1 cellular context compared by ENCODE assay signal in the genomic region with DNA sequence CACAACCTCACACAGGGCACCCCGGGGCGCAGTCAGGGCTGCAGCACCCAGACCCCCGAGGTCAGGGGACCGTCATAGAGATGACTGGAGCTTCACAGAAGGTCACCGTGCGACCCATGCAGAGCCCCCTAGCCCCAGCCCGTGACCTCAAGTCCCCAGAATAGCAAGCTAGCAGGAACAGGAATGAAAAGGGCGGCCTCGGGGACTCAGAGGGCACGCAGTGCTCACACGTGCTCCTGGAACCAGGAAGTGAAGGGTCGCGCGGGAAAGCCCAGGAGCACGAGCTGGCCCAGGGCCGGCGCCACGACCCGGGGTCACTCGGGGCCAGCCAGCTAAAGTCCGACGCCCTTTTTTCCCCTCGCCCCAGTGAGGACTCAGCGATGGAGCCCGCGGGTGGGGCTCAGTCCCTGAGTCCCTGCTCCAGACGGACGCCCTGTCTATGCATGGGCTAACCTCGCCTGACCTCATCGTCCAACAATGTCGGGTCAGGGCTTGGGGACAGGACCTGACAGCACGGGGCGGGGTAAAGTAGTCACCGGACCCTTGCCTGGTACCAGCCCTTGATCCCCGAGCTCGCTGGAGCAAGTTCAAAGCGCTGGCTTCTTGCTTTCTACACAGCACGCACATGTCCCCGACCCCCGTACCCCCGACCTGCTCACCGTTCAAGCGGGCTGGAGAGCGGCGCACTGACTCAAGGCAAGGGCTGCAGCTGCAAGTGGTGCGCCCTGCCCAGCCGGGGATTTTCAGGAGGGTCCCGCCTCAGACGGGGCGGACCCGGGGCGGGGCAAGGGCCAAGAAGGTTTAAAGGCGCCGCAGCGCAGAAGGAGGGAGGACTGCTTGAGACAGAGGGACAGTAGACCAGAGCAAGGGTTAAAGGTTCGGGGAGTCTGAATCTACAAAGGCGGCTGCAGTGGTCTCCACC.
TF ChIP-seq lines count a peak whose summit lies in the region.

A gene (minus strand): TSS at position 717 of the 922 bp plus-strand sequence. CDS start 4,998 bp downstream, outside the sequence.

TF ChIP-seq in WTC11, 78 proteins besides CTCF, POLR2A, EP300 and RAD21 (continued from another document and continues in another):
- no peak for TF ChIP-seq MXD4 (CRISPR knock-in tag; IDR thresholded peaks at IDR 0.05; ENCODE audit: borderline replicate concordance)
- TF ChIP-seq, protein P1, sequence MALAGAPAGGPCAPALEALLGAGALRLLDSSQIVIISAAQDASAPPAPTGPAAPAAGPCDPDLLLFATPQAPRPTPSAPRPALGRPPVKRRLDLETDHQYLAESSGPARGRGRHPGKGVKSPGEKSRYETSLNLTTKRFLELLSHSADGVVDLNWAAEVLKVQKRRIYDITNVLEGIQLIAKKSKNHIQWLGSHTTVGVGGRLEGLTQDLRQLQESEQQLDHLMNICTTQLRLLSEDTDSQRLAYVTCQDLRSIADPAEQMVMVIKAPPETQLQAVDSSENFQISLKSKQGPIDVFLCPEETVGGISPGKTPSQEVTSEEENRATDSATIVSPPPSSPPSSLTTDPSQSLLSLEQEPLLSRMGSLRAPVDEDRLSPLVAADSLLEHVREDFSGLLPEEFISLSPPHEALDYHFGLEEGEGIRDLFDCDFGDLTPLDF (CRISPR knock-in tag; IDR thresholded peaks at IDR 0.05), result peak; percentile 92
- TF ChIP-seq, protein P2, sequence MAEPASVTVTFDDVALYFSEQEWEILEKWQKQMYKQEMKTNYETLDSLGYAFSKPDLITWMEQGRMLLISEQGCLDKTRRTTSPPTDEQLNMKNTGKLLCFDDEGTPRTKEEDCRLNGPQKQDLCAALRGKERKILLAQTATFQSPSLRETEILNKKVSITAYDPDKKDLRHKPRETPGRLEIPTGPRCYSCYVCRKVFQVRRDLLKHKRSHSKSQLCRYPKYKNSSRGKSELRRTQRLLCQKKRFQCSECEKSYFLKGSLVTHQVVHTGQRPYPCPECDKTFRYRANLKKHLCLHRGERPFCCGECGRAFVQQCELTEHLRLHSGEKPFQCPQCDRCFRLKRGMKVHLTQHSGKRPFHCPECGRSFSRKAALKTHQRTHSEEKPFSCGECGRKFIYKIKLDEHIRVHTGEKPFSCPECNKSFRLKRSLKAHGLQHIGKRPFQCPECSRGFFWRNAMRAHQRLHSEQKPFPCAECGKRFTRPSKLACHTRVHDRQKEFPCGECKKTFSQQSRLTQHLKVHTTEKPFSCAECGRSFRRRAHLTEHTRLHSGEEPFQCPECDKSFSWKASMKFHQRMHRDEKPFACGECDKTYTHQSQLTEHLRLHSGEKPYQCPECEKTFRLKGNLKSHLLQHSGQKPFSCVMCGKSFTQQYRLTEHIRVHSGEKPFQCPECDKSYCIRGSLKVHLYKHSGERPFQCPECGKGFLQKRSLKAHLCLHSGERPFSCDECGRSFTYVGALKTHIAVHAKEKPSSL (CRISPR knock-in tag; conservative IDR thresholded peaks at IDR 0.05), result no peak
- TF ChIP-seq, protein P3, sequence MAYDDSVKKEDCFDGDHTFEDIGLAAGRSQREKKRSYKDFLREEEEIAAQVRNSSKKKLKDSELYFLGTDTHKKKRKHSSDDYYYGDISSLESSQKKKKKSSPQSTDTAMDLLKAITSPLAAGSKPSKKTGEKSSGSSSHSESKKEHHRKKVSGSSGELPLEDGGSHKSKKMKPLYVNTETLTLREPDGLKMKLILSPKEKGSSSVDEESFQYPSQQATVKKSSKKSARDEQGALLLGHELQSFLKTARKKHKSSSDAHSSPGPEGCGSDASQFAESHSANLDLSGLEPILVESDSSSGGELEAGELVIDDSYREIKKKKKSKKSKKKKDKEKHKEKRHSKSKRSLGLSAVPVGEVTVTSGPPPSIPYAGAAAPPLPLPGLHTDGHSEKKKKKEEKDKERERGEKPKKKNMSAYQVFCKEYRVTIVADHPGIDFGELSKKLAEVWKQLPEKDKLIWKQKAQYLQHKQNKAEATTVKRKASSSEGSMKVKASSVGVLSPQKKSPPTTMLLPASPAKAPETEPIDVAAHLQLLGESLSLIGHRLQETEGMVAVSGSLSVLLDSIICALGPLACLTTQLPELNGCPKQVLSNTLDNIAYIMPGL (CRISPR knock-in tag; IDR thresholded peaks at IDR 0.05), result 0 out of 2 replicates have a peak, but pooled peaks have one; percentile 41
- TF ChIP-seq, protein P4, sequence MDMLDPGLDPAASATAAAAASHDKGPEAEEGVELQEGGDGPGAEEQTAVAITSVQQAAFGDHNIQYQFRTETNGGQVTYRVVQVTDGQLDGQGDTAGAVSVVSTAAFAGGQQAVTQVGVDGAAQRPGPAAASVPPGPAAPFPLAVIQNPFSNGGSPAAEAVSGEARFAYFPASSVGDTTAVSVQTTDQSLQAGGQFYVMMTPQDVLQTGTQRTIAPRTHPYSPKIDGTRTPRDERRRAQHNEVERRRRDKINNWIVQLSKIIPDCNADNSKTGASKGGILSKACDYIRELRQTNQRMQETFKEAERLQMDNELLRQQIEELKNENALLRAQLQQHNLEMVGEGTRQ (CRISPR knock-in tag; IDR thresholded peaks at IDR 0.05), result peak; percentile 41; the same call in 1 of the 2 replicates
- no peak; the same call in 1 of the 2 replicates for TF ChIP-seq ESRRA (CRISPR knock-in tag; IDR thresholded peaks at IDR 0.05; ENCODE audit: borderline replicate concordance)
- TF ChIP-seq TCF7 (CRISPR knock-in tag; IDR thresholded peaks at IDR 0.05; ENCODE audit: low read depth), result no peak
- TF ChIP-seq HMGA2 (CRISPR knock-in tag; IDR thresholded peaks at IDR 0.05), result no peak
- peak; percentile 63 for TF ChIP-seq NR2C2 (CRISPR knock-in tag; IDR thresholded peaks at IDR 0.05)
- no peak for TF ChIP-seq GRHL2 (CRISPR knock-in tag; IDR thresholded peaks at IDR 0.05; ENCODE audit: insufficient replicate concordance, severe bottlenecking)
- TF ChIP-seq RELA (CRISPR knock-in tag; IDR thresholded peaks at IDR 0.05; ENCODE audit: borderline replicate concordance), result no peak; the same call in 1 of the 2 replicates
- TF ChIP-seq KAT7 (CRISPR knock-in tag; IDR thresholded peaks at IDR 0.05; ENCODE audit: borderline replicate concordance), result no peak
- TF ChIP-seq ZNF138 (CRISPR knock-in tag; conservative IDR thresholded peaks at IDR 0.05), result no peak
- TF ChIP-seq, protein P5, sequence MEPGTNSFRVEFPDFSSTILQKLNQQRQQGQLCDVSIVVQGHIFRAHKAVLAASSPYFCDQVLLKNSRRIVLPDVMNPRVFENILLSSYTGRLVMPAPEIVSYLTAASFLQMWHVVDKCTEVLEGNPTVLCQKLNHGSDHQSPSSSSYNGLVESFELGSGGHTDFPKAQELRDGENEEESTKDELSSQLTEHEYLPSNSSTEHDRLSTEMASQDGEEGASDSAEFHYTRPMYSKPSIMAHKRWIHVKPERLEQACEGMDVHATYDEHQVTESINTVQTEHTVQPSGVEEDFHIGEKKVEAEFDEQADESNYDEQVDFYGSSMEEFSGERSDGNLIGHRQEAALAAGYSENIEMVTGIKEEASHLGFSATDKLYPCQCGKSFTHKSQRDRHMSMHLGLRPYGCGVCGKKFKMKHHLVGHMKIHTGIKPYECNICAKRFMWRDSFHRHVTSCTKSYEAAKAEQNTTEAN (CRISPR knock-in tag; IDR thresholded peaks at IDR 0.05), result peak; percentile 29; the same call in 1 of the 2 replicates
- TF ChIP-seq NR1H2 (CRISPR knock-in tag; IDR thresholded peaks at IDR 0.05), result no peak
- no peak for TF ChIP-seq NFYB (CRISPR knock-in tag; conservative IDR thresholded peaks at IDR 0.05; ENCODE audit: low read depth)
- TF ChIP-seq, protein P6, sequence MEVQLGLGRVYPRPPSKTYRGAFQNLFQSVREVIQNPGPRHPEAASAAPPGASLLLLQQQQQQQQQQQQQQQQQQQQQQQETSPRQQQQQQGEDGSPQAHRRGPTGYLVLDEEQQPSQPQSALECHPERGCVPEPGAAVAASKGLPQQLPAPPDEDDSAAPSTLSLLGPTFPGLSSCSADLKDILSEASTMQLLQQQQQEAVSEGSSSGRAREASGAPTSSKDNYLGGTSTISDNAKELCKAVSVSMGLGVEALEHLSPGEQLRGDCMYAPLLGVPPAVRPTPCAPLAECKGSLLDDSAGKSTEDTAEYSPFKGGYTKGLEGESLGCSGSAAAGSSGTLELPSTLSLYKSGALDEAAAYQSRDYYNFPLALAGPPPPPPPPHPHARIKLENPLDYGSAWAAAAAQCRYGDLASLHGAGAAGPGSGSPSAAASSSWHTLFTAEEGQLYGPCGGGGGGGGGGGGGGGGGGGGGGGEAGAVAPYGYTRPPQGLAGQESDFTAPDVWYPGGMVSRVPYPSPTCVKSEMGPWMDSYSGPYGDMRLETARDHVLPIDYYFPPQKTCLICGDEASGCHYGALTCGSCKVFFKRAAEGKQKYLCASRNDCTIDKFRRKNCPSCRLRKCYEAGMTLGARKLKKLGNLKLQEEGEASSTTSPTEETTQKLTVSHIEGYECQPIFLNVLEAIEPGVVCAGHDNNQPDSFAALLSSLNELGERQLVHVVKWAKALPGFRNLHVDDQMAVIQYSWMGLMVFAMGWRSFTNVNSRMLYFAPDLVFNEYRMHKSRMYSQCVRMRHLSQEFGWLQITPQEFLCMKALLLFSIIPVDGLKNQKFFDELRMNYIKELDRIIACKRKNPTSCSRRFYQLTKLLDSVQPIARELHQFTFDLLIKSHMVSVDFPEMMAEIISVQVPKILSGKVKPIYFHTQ (CRISPR knock-in tag; IDR thresholded peaks at IDR 0.05), result no peak
- TF ChIP-seq, protein P7, sequence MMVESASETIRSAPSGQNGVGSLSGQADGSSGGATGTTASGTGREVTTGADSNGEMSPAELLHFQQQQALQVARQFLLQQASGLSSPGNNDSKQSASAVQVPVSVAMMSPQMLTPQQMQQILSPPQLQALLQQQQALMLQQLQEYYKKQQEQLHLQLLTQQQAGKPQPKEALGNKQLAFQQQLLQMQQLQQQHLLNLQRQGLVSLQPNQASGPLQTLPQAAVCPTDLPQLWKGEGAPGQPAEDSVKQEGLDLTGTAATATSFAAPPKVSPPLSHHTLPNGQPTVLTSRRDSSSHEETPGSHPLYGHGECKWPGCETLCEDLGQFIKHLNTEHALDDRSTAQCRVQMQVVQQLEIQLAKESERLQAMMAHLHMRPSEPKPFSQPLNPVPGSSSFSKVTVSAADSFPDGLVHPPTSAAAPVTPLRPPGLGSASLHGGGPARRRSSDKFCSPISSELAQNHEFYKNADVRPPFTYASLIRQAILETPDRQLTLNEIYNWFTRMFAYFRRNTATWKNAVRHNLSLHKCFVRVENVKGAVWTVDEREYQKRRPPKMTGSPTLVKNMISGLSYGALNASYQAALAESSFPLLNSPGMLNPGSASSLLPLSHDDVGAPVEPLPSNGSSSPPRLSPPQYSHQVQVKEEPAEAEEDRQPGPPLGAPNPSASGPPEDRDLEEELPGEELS (CRISPR knock-in tag; IDR thresholded peaks at IDR 0.05), result peak; percentile 53; the same call in 1 of the 2 replicates
- TF ChIP-seq, protein P8, sequence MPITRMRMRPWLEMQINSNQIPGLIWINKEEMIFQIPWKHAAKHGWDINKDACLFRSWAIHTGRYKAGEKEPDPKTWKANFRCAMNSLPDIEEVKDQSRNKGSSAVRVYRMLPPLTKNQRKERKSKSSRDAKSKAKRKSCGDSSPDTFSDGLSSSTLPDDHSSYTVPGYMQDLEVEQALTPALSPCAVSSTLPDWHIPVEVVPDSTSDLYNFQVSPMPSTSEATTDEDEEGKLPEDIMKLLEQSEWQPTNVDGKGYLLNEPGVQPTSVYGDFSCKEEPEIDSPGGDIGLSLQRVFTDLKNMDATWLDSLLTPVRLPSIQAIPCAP (CRISPR knock-in tag; IDR thresholded peaks at IDR 0.05), result peak; percentile 12; the same call in 1 of the 2 replicates
- no peak for TF ChIP-seq CBFB (CRISPR knock-in tag; IDR thresholded peaks at IDR 0.05; ENCODE audit: low read depth)
- TF ChIP-seq OVOL2 (CRISPR knock-in tag; IDR thresholded peaks at IDR 0.05; ENCODE audit: borderline replicate concordance), result no peak
- peak; percentile 68; the same call in 1 of the 2 replicates for TF ChIP-seq TEAD4 (CRISPR knock-in tag; IDR thresholded peaks at IDR 0.05)
- no peak for TF ChIP-seq EMX1 (CRISPR knock-in tag; IDR thresholded peaks at IDR 0.05)
- no peak for TF ChIP-seq ZNF263 (CRISPR knock-in tag; IDR thresholded peaks at IDR 0.05; ENCODE audit: low read depth)
- TF ChIP-seq, protein P9, sequence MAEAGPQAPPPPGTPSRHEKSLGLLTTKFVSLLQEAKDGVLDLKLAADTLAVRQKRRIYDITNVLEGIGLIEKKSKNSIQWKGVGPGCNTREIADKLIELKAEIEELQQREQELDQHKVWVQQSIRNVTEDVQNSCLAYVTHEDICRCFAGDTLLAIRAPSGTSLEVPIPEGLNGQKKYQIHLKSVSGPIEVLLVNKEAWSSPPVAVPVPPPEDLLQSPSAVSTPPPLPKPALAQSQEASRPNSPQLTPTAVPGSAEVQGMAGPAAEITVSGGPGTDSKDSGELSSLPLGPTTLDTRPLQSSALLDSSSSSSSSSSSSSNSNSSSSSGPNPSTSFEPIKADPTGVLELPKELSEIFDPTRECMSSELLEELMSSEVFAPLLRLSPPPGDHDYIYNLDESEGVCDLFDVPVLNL (CRISPR knock-in tag; IDR thresholded peaks at IDR 0.05; ENCODE audit: borderline replicate concordance, low read depth), result no peak
- TF ChIP-seq ZNF423 (CRISPR knock-in tag; IDR thresholded peaks at IDR 0.05), result no peak
- peak; percentile 85; the same call in 1 of the 2 replicates for TF ChIP-seq SMAD4 (CRISPR knock-in tag; IDR thresholded peaks at IDR 0.05)
- TF ChIP-seq, protein P10, sequence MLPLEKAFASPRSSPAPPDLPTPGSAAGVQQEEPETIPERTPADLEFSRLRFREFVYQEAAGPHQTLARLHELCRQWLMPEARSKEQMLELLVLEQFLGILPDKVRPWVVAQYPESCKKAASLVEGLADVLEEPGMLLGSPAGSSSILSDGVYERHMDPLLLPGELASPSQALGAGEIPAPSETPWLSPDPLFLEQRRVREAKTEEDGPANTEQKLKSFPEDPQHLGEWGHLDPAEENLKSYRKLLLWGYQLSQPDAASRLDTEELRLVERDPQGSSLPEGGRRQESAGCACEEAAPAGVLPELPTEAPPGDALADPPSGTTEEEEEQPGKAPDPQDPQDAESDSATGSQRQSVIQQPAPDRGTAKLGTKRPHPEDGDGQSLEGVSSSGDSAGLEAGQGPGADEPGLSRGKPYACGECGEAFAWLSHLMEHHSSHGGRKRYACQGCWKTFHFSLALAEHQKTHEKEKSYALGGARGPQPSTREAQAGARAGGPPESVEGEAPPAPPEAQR (CRISPR knock-in tag; IDR thresholded peaks at IDR 0.05), result no peak
- TF ChIP-seq, protein P11, sequence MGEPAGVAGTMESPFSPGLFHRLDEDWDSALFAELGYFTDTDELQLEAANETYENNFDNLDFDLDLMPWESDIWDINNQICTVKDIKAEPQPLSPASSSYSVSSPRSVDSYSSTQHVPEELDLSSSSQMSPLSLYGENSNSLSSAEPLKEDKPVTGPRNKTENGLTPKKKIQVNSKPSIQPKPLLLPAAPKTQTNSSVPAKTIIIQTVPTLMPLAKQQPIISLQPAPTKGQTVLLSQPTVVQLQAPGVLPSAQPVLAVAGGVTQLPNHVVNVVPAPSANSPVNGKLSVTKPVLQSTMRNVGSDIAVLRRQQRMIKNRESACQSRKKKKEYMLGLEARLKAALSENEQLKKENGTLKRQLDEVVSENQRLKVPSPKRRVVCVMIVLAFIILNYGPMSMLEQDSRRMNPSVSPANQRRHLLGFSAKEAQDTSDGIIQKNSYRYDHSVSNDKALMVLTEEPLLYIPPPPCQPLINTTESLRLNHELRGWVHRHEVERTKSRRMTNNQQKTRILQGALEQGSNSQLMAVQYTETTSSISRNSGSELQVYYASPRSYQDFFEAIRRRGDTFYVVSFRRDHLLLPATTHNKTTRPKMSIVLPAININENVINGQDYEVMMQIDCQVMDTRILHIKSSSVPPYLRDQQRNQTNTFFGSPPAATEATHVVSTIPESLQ (CRISPR knock-in tag; IDR thresholded peaks at IDR 0.05), result no peak
- peak; percentile 73; the same call in 1 of the 2 replicates for TF ChIP-seq ZNF219 (CRISPR knock-in tag; IDR thresholded peaks at IDR 0.05; ENCODE audit: borderline replicate concordance)
- peak; percentile 84 for TF ChIP-seq JUN (CRISPR knock-in tag; IDR thresholded peaks at IDR 0.05)
- TF ChIP-seq, protein P12, sequence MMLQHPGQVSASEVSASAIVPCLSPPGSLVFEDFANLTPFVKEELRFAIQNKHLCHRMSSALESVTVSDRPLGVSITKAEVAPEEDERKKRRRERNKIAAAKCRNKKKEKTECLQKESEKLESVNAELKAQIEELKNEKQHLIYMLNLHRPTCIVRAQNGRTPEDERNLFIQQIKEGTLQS (CRISPR knock-in tag; conservative IDR thresholded peaks at IDR 0.05), result no peak
- TF ChIP-seq SMAD3 (CRISPR knock-in tag; IDR thresholded peaks at IDR 0.05; ENCODE audit: borderline replicate concordance), result peak; percentile 47
